Comparison of ENCODE assay signal across 17 cellular contexts in the genomic region with DNA sequence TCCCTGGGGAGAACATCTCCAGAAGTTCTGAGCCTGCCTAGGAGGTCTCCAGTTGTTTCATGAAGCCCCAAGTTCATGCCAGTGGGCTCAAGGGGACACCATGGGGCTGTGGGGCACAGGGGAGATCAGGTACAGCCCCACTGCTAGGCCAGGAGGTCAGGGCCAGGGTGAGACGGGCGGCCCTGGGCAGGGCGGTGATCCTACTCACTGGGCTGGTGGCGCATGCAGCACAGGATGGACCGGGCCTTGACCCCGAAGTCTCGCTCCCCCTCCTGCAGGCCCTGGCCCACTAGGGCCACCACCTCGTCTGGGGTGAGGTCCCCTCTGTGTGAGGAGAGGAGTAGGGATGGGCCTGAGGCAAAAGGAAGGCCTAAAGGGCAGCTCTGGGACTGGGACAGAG. TPM values are rescaled to one million over a fixed set of nuclear protein-coding genes. Genes with fewer than 3 reads are reported as not detected.
DNase-seq lines count a peak whose midpoint lies in the region; ATAC-seq and TF ChIP-seq lines count a peak whose summit lies in the region.
"Had no signal": no experiment of that assay in that cellular context is flagged by ENCODE, and none has a peak within 500 bp of the region (broad histone marks: within the 10 kb centered on the region; RNA-seq: fewer than 3 reads in every experiment).

No MANE protein-coding gene starts in this region.

- H3K4me1 Mint-ChIP-seq in activated naive CD4-positive, alpha-beta T cell treated with anti-CD3 and anti-CD28 coated beads, Interleukin-2, amount 10 ng/mL, durations not matched to agents 7 days and 5 days: peaks cover 5% of the 10 kb centered on the region
- peaks cover 0 to 2% of the 10 kb centered on the region in 2 donors for H3K4me1 Mint-ChIP-seq in natural killer cell treated with Interleukin-12 subunit alpha and Interleukin-12 subunit beta and Interleukin-15 and Interleukin-18, amount 100 ng/mL, for 72 hours (ENCODE audit: low read depth in 2 of 2)
- H3K4me1 Mint-ChIP-seq in natural killer cell (peaks cover 7 to 9% of the 10 kb centered on the region in 2 donors), memory B cell (peaks cover 2% of the 10 kb centered on the region)

- H3K36me3 Mint-ChIP-seq in activated naive CD4-positive, alpha-beta T cell treated with anti-CD3 and anti-CD28 coated beads, Interleukin-2, amount 10 ng/mL, durations not matched to agents 7 days and 5 days: peaks cover 73% of the 10 kb centered on the region
- H3K36me3 Mint-ChIP-seq in natural killer cell treated with Interleukin-12 subunit alpha and Interleukin-12 subunit beta and Interleukin-15 and Interleukin-18, amount 100 ng/mL, for 72 hours: no peaks in the 10 kb centered on the region
- H3K36me3 Mint-ChIP-seq in natural killer cell (peaks cover 3% of the 10 kb centered on the region), memory B cell (peaks cover 9% of the 10 kb centered on the region)

- H3K27me3 Mint-ChIP-seq in activated naive CD4-positive, alpha-beta T cell treated with anti-CD3 and anti-CD28 coated beads, Interleukin-2, amount 10 ng/mL, durations not matched to agents 7 days and 5 days: no peaks in the 10 kb centered on the region
- H3K27me3 Mint-ChIP-seq in natural killer cell treated with Interleukin-12 subunit alpha and Interleukin-12 subunit beta and Interleukin-15 and Interleukin-18, amount 100 ng/mL, for 72 hours: no peaks in the 10 kb centered on the region
- H3K27me3 Mint-ChIP-seq in natural killer cell (ENCODE audit: low read depth in 2 of 2) (no peaks in the 10 kb centered on the region), memory B cell (no peaks in the 10 kb centered on the region)
- H3K27me3 Mint-ChIP-seq: CD4-positive, CD25-positive, alpha-beta regulatory T cell had no signal

- H3K27ac Mint-ChIP-seq in activated naive CD4-positive, alpha-beta T cell treated with anti-CD3 and anti-CD28 coated beads, Interleukin-2, amount 10 ng/mL, durations not matched to agents 7 days and 5 days: peak overlapping the region; percentile 24
- H3K27ac Mint-ChIP-seq in natural killer cell treated with Interleukin-12 subunit alpha and Interleukin-12 subunit beta and Interleukin-15 and Interleukin-18, amount 100 ng/mL, for 72 hours: peak overlapping the region; percentile 49 to 71
- H3K27ac Mint-ChIP-seq in natural killer cell: no peak overlapping the region
- peak overlapping the region; percentile 47 for H3K27ac Mint-ChIP-seq in memory B cell
- H3K27ac Mint-ChIP-seq: H9 had no signal

- CTCF ChIA-PET in activated naive CD4-positive, alpha-beta T cell treated with anti-CD3 and anti-CD28 coated beads, Interleukin-2, amount 10 ng/mL, durations not matched to agents 7 days and 5 days (lab: Charles Lee): interaction anchor here (1.5 kb wide), 1 partner anchor 15 kb away, joined by 4 read pairs; no protein-coding TSS in a partner anchor

- H3K4me3 Mint-ChIP-seq in activated naive CD4-positive, alpha-beta T cell treated with anti-CD3 and anti-CD28 coated beads, Interleukin-2, amount 10 ng/mL, durations not matched to agents 7 days and 5 days: no peak overlapping the region
- no peak overlapping the region for H3K4me3 Mint-ChIP-seq in natural killer cell treated with Interleukin-12 subunit alpha and Interleukin-12 subunit beta and Interleukin-15 and Interleukin-18, amount 100 ng/mL, for 72 hours
- H3K4me3 Mint-ChIP-seq in natural killer cell (no peak overlapping the region), memory B cell (no peak overlapping the region)
- H3K4me3 Mint-ChIP-seq: CD4-positive, CD25-positive, alpha-beta regulatory T cell; H9 had no signal

- no peak for DNase-seq in activated naive CD4-positive, alpha-beta T cell treated with anti-CD3 and anti-CD28 coated beads, Interleukin-2, amount 10 ng/mL, durations not matched to agents 7 days and 5 days
- DNase-seq in activated naive CD4-positive, alpha-beta T cell (lab: John Stamatoyannopoulos, UW): no peak
- peak; percentile 31 for DNase-seq in natural killer cell treated with Interleukin-12 subunit alpha and Interleukin-12 subunit beta and Interleukin-15 and Interleukin-18, amount 100 ng/mL, for 72 hours (ENCODE audit: low spot score)
- DNase-seq in natural killer cell (no peak), memory B cell (ENCODE audit: low spot score in 2 of 2) (no peak), COR-L47 (lab: John Stamatoyannopoulos, UW) (no peak)
- DNase-seq in stimulated activated CD4-positive, alpha-beta T cell treated with anti-CD3 and anti-CD28 coated beads, Interleukin-4, amount 100 ng/mL, for 24 hours: no peak
- DNase-seq: 8988T; AML-193; Calu3; CD4-positive, CD25-positive, alpha-beta regulatory T cell; DMS 273 treated with DMSO at 0.1 percent for 48 hours; GOT3; H9 had no signal

- ATAC-seq in natural killer cell treated with Interleukin-12 subunit alpha and Interleukin-12 subunit beta and Interleukin-15 and Interleukin-18, amount 100 ng/mL, for 72 hours: no peak
- ATAC-seq in natural killer cell (no peak), memory B cell (ENCODE audit: low read depth) (no peak), GM18517 (IDR thresholded peaks at IDR 0.05; ENCODE audit: unreplicated experiment) (no peak)
- ATAC-seq: GM12878 had no signal

- intact Hi-C loops in natural killer cell (cut with micrococcal nuclease): no loop called here

- H3K9me3 Mint-ChIP-seq in activated naive CD4-positive, alpha-beta T cell treated with anti-CD3 and anti-CD28 coated beads, Interleukin-2, amount 10 ng/mL, durations not matched to agents 7 days and 5 days: peaks cover 6% of the 10 kb centered on the region
- H3K9me3 Mint-ChIP-seq in natural killer cell treated with Interleukin-12 subunit alpha and Interleukin-12 subunit beta and Interleukin-15 and Interleukin-18, amount 100 ng/mL, for 72 hours: no peaks in the 10 kb centered on the region
- H3K9me3 Mint-ChIP-seq in natural killer cell (no peaks in the 10 kb centered on the region), memory B cell (no peaks in the 10 kb centered on the region)
- H3K9me3 Mint-ChIP-seq: H9 had no signal

- TF ChIP-seq CTCF in natural killer cell (IDR thresholded peaks at IDR 0.05): no peak

RNA-seq across cellular contexts. Expression of gene ADA, which starts 26.1 kb away (rescaled TPM):
- 10 to 100 TPM; 31.9 to 42.7 TPM for total RNA-seq in natural killer cell treated with Interleukin-12 subunit alpha and Interleukin-12 subunit beta and Interleukin-15 and Interleukin-18, amount 100 ng/mL, for 72 hours
- total RNA-seq in natural killer cell: 10 to 100 TPM; 71.7 to 94.2 (median 73.9) TPM
- total RNA-seq: HT-29 had no signal

RNA-seq across cellular contexts. Expression of gene PKIG, which starts 43.0 kb away (rescaled TPM):
- 1 to 10 TPM; 2.4 to 3.4 TPM for total RNA-seq in natural killer cell treated with Interleukin-12 subunit alpha and Interleukin-12 subunit beta and Interleukin-15 and Interleukin-18, amount 100 ng/mL, for 72 hours
- 1 to 10 TPM in 2 of 3 donors, under 1 TPM in 1; 0.82 to 1.5 (median 1.5) TPM for total RNA-seq in natural killer cell

Comparison
In these comparisons a context has a peak if more than half of its experiments do, and no peak if none do; other contexts are left out.
1. H3K27ac Mint-ChIP-seq: peak in activated naive CD4-positive, alpha-beta T cell treated with anti-CD3 and anti-CD28 coated beads, Interleukin-2, amount 10 ng/mL, durations not matched to agents 7 days and 5 days (single experiment), natural killer cell treated with Interleukin-12 subunit alpha and Interleukin-12 subunit beta and Interleukin-15 and Interleukin-18, amount 100 ng/mL, for 72 hours (2 of 2) and memory B cell (single experiment); none in natural killer cell (0 of 2).